In the genomic region with DNA sequence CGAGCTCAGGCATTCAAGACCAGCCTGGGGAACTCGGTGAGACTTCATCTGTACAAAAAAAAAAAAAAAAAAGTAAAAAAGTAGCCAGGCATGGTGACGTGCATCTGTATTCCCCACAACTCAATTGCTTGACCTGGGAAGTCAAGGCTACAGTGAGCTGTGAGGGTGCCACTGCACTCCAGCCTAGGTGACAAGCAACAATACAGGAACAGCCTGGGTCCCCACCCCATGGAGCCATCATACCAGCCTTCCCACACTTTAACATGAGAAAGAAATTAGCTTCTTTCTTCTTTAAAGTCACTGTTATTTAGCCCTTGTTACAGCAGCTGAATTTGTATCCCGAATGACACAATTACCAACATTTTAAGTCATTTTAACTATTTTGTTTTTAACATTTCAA, we compare ENCODE assay signal across 19 cellular contexts. TPM values are rescaled to one million over a fixed set of nuclear protein-coding genes. Genes with fewer than 3 reads are reported as not detected.
DNase-seq lines count a peak whose midpoint lies in the region; ATAC-seq, FAIRE-seq and TF ChIP-seq lines count a peak whose summit lies in the region.
"Had no signal": no experiment of that assay in that cellular context is flagged by ENCODE, and none has a peak within 500 bp of the region (broad histone marks: within the 10 kb centered on the region; RNA-seq: fewer than 3 reads in every experiment).

No MANE protein-coding gene starts in this region.

- no peak for ATAC-seq in T-helper 17 cell
- ATAC-seq in esophagus mucosa: no peak
- no peak for ATAC-seq in GM18870 (IDR thresholded peaks at IDR 0.05; ENCODE audit: unreplicated experiment)
- ATAC-seq: GM12878, HCT116 had no signal

- H3K27ac ChIP-seq in H1 (ENCODE audit: low read depth, low read length): no peak overlapping the region

- no peak overlapping the region for H2AK5ac ChIP-seq in H1 (ENCODE audit: low read depth, low read length)

- TF ChIP-seq POLR2A in H1 (IDR thresholded peaks at IDR 0.05; ENCODE audit: control extremely low read depth in 1 of 2, low read depth in 2 of 2, low read length in 2 of 2): no peak

- no peaks in the 10 kb centered on the region for H3K36me3 Mint-ChIP-seq in T-helper 17 cell (ENCODE audit: low read depth)

- CTCF ChIA-PET in H1 (lab: Charles Lee; ENCODE audit: partially characterized antibody): interaction anchor here (0.6 to 3.7 kb wide), 8 partner anchors 18 to 99 kb away, joined by 3 to 19 read pairs (median 4); no protein-coding TSS in a partner anchor

- no peak overlapping the region for H3K14ac ChIP-seq in H1 (ENCODE audit: insufficient read length)

- no peak for TF ChIP-seq EP300 in H1 (IDR thresholded peaks at IDR 0.05; ENCODE audit: borderline replicate concordance in 1 of 2, low read depth in 2 of 2, low read length in 2 of 2)

- H2BK12ac ChIP-seq in H1 (ENCODE audit: low read depth, low read length): no peak overlapping the region; the same call in 1 of the 2 replicates

- H3K4me1 Mint-ChIP-seq in T-helper 17 cell: peaks cover 4% of the 10 kb centered on the region

- no peaks in the 10 kb centered on the region for H3K36me3 ChIP-seq in H1 (ENCODE audit: control insufficient read depth in 2 of 4, insufficient read depth in 4 of 4, low read length in 3 of 4)

- 0 out of 4 replicates have a peak overlapping the region, but pooled peaks of 1 of the 2 experiments have one; percentile 23 for H3K4me2 ChIP-seq in H1 (ENCODE audit: insufficient read depth in 1 of 2, low read depth in 2 of 2, low read length in 2 of 2)

- peak overlapping the region; percentile 81 for H3K27ac Mint-ChIP-seq in T-helper 17 cell

- H4K91ac ChIP-seq in H1 (replicated peaks; ENCODE audit: insufficient read length, low read length): no peak overlapping the region

- H2AFZ ChIP-seq in H1 (ENCODE audit: low read length): 0 out of 2 replicates have a peak overlapping the region, but pooled peaks have one; percentile 91

- 78% methylated on average over 3 of the region's 4 CpGs; no CpG with 5 or more reads in 1 of the 2 experiments for WGBS in H1 (ENCODE audit: extremely low coverage in 1 of 2, insufficient coverage in 1 of 2, insufficient read length in 1 of 2, insufficient replicate concordance in 2 of 2, low coverage in 1 of 2, low lambda C conversion rate in 2 of 2, missing lambda C conversion rate in 1 of 2), 2 experiments

- POLR2A ChIA-PET in H1 (lab: Charles Lee; ENCODE audit: partially characterized antibody): no interaction called here

- H3K79me2 ChIP-seq in H1 (ENCODE audit: control insufficient read depth in 1 of 2, insufficient read depth in 2 of 2, low read length in 2 of 2): no peaks in the 10 kb centered on the region

- no peak overlapping the region for H3K23ac ChIP-seq in H1 (ENCODE audit: insufficient read length)

- peaks cover 0 to 11% (median 2%) of the 10 kb centered on the region in 4 experiments; a peak in 4 of 7 replicates for H3K4me1 ChIP-seq in H1 (replicated peaks in 1 of 4; ENCODE audit: control insufficient read depth in 3 of 4, insufficient read depth in 4 of 4, low read length in 3 of 4)
- H3K4me1 ChIP-seq: Caco-2 had no signal

- no peak overlapping the region for H3K56ac ChIP-seq in H1 (replicated peaks; ENCODE audit: insufficient read length, low read depth, low read length)

- H3K18ac ChIP-seq in H1 (ENCODE audit: extremely low read depth, low read length): no peak overlapping the region

- no peak overlapping the region for H3K9ac ChIP-seq in H1 (replicated peaks in 1 of 4; ENCODE audit: extremely low read depth in 1 of 4, low read depth in 3 of 4, low read length in 3 of 4)

- H3K9me3 ChIP-seq in T-helper 17 cell (ENCODE audit: control insufficient read depth, low read length, poor library complexity, severe bottlenecking) (no peaks in the 10 kb centered on the region), H1 (ENCODE audit: insufficient read depth in 2 of 2, low read depth in 1 of 2, low read length in 1 of 2) (no peaks in the 10 kb centered on the region)
- H3K9me3 ChIP-seq: Caco-2 had no signal

- H3K27me3 ChIP-seq in H1 (replicated peaks in 1 of 4; ENCODE audit: control insufficient read depth in 3 of 4, extremely low read depth in 1 of 4, insufficient read depth in 3 of 4, low read length in 3 of 4): no peaks in the 10 kb centered on the region

- H2BK15ac ChIP-seq in H1 (ENCODE audit: low read length): no peak overlapping the region

- no peak for TF ChIP-seq RAD21 in H1 (IDR thresholded peaks at IDR 0.05 in 1 of 2, conservative IDR thresholded peaks at IDR 0.05 in 1 of 2; ENCODE audit: low read depth in 2 of 2, low read length in 2 of 2)

- no peak overlapping the region for H2BK120ac ChIP-seq in H1 (replicated peaks; ENCODE audit: low read depth, low read length)

- H3K4me3 Mint-ChIP-seq in T-helper 17 cell: no peak overlapping the region
- H3K4me3 Mint-ChIP-seq: CD4-positive, alpha-beta memory T cell; H9 had no signal

- TF ChIP-seq CTCF in H1 (IDR thresholded peaks at IDR 0.05; ENCODE audit: control extremely low read depth in 1 of 3, insufficient read depth in 1 of 3, low read depth in 1 of 3, low read length in 3 of 3): no peak

- H3K23me2 ChIP-seq in H1 (ENCODE audit: low read depth, low read length): no peaks in the 10 kb centered on the region

- H3K4ac ChIP-seq in H1 (replicated peaks; ENCODE audit: insufficient read length, low read depth, low read length): no peak overlapping the region

- H4K20me1 ChIP-seq in H1 (replicated peaks in 1 of 2; ENCODE audit: control insufficient read depth in 1 of 2, insufficient read depth in 2 of 2, low read length in 2 of 2): no peaks in the 10 kb centered on the region

- H3K27me3 Mint-ChIP-seq in T-helper 17 cell: no peaks in the 10 kb centered on the region
- H3K27me3 Mint-ChIP-seq: CD4-positive, alpha-beta memory T cell had no signal

- no peaks in the 10 kb centered on the region for H3K79me1 ChIP-seq in H1 (ENCODE audit: low read depth, low read length)

- peak; percentile 2 for DNase-seq in ELF-1 (ENCODE audit: low read depth, low spot score)
- no peak for DNase-seq in T-helper 17 cell
- no peak for DNase-seq in H1 (ENCODE audit: low read depth in 1 of 2, low spot score in 2 of 2)
- no peak for DNase-seq in NAMALWA (ENCODE audit: low spot score)
- DNase-seq: C1 segment of cervical spinal cord; Caco-2; CD4-positive, alpha-beta memory T cell; DMS153; DND-41; GDM1 had no signal

- peak; percentile 28 for FAIRE-seq in H1 (lab: Jason Lieb, UNC)
- FAIRE-seq: GM12878 had no signal

- no peak overlapping the region for H3K4me3 ChIP-seq in H1 (ENCODE audit: extremely low read depth in 1 of 4, insufficient read depth in 2 of 4, low read depth in 3 of 4, low read length in 4 of 4)
- H3K4me3 ChIP-seq: GM12878 had no signal

- no peak overlapping the region for H2BK5ac ChIP-seq in H1 (ENCODE audit: low read depth, low read length)

- H2BK20ac ChIP-seq in H1 (ENCODE audit: low read length): no peak overlapping the region

- H4K8ac ChIP-seq in H1 (ENCODE audit: extremely low read depth, insufficient read depth, low read length): no peak overlapping the region

- no peak overlapping the region for H4K5ac ChIP-seq in H1 (ENCODE audit: insufficient read length, low read depth, low read length)

TF ChIP-seq in H1, 55 proteins besides CTCF, POLR2A, EP300 and RAD21:
- TF ChIP-seq POLR2AphosphoS5 (IDR thresholded peaks at IDR 0.05; ENCODE audit: low read depth, low read length) (no peak), NANOG (IDR thresholded peaks at IDR 0.05; ENCODE audit: insufficient read depth, low read depth, low read length, poor library complexity, severe bottlenecking) (no peak), USF2 (IDR thresholded peaks at IDR 0.05; ENCODE audit: low read length) (no peak), RBBP5 (IDR thresholded peaks at IDR 0.05; ENCODE audit: borderline replicate concordance, low read depth, low read length) (no peak)

RNA-seq across cellular contexts. Expression of gene SCML4, which starts 56.1 kb away (rescaled TPM):
- total RNA-seq in T-helper 17 cell (10 to 100 TPM; 49.6 to 58.3 TPM), esophagus mucosa (0.72 TPM)
- total RNA-seq in H1 (2021; fragmentation: NEBNext Ultra II Directional; extraction: Animal tissue kit (Norgen Biotek cat#: 25700)): not detected in 2 replicates
- not detected in 2 replicates for polyA plus RNA-seq in H1 (2011; rRNA removed)
- not detected for polyA plus RNA-seq in H1 (2011; cell fraction: cytosol; rRNA removed)
- not detected for polyA plus RNA-seq in H1 (2011; cell fraction: nucleus; rRNA removed)
- polyA plus RNA-seq in H1 (2012, experiment 1 of 2): not detected in 4 replicates
- not detected for polyA plus RNA-seq in H1 (2012, experiment 2 of 2)
- polyA plus RNA-seq in H1 (2013, experiment 1 of 2): not detected
- not detected for polyA plus RNA-seq in H1 (2013, experiment 2 of 2)
- not detected in 2 replicates for polyA minus RNA-seq in H1 (2011; rRNA and poly(A)+ RNA removed)
- not detected for polyA minus RNA-seq in H1 (2011; cell fraction: cytosol; rRNA and poly(A)+ RNA removed)
- not detected for polyA minus RNA-seq in H1 (2011; cell fraction: nucleus; rRNA and poly(A)+ RNA removed)
- total RNA-seq: A172, A673, H4, H9 had no signal
- polyA plus RNA-seq: BJ had no signal

Comparison
In these comparisons a context has a peak if more than half of its experiments do, and no peak if none do; other contexts are left out.
1. RNA of gene SCML4, which starts 56.1 kb away (total RNA-seq): 49.6 to 58.3 TPM in T-helper 17 cell; 0.72 TPM in esophagus mucosa (single experiment) and not detected in H1; every median in the first group is over 10 times any median in the second.